ENCODE assay signal across 14 cellular contexts in genomic region chr7:117324940-117325339, GRCh38. TPM values are rescaled to one million over a fixed set of nuclear protein-coding genes. Genes with fewer than 3 reads are reported as not detected.
DNase-seq lines count a peak whose midpoint lies in the region; ATAC-seq, FAIRE-seq and TF ChIP-seq lines count a peak whose summit lies in the region.
"Had no signal": no experiment of that assay in that cellular context is flagged by ENCODE, and none has a peak within 500 bp of the region (broad histone marks: within the 10 kb centered on the region; RNA-seq: fewer than 3 reads in every experiment).

No MANE protein-coding gene starts in this region.

- peaks cover 0 to 5% of the 10 kb centered on the region in 2 experiments for H4K20me1 ChIP-seq in H1 (replicated peaks in 1 of 2; ENCODE audit: control insufficient read depth in 1 of 2, insufficient read depth in 2 of 2, low read length in 2 of 2)
- H4K20me1 ChIP-seq: BLaER1 treated with 17β-estradiol and CSF1 and Interleukin-3, amounts not matched to agents 10 nM and 100 nM had no signal

- no peak for FAIRE-seq in H1 (lab: Jason Lieb, UNC)

- no peaks in the 10 kb centered on the region for H3K9me3 ChIP-seq in H1 (ENCODE audit: insufficient read depth in 2 of 2, low read depth in 1 of 2, low read length in 1 of 2)
- no peaks in the 10 kb centered on the region for H3K9me3 ChIP-seq in skeletal muscle tissue (ENCODE audit: control insufficient read depth in 3 of 3, low read length in 3 of 3)

- no peaks in the 10 kb centered on the region for H3K79me2 ChIP-seq in H1 (ENCODE audit: control insufficient read depth in 1 of 2, insufficient read depth in 2 of 2, low read length in 2 of 2)

- no peak for TF ChIP-seq CTCF in HFF-Myc (IDR thresholded peaks at IDR 0.05; ENCODE audit: low read depth, low read length, missing control alignments)
- TF ChIP-seq CTCF in H1 (IDR thresholded peaks at IDR 0.05; ENCODE audit: control extremely low read depth in 1 of 3, insufficient read depth in 1 of 3, low read depth in 1 of 3, low read length in 3 of 3), result no peak

- H3K27ac ChIP-seq in H1 (ENCODE audit: low read depth, low read length) (no peak overlapping the region), skeletal muscle tissue (ENCODE audit: low read depth, low read length) (no peak overlapping the region)
- H3K27ac ChIP-seq: BLaER1 treated with 17β-estradiol and CSF1 and Interleukin-3, amounts not matched to agents 10 nM and 100 nM had no signal

- H2BK12ac ChIP-seq in H1 (ENCODE audit: low read depth, low read length), result no peak overlapping the region

- TF ChIP-seq POLR2A in H1 (IDR thresholded peaks at IDR 0.05; ENCODE audit: control extremely low read depth in 1 of 2, low read depth in 2 of 2, low read length in 2 of 2), result no peak

- H3K4me2 ChIP-seq in H1 (ENCODE audit: insufficient read depth in 1 of 2, low read depth in 2 of 2, low read length in 2 of 2), result peak overlapping the region; percentile 96 to 98
- H3K4me2 ChIP-seq: BLaER1 treated with 17β-estradiol and CSF1 and Interleukin-3, amounts not matched to agents 10 nM and 100 nM had no signal

- no peak overlapping the region for H4K91ac ChIP-seq in H1 (replicated peaks; ENCODE audit: insufficient read length, low read length)

- H3K4me1 ChIP-seq in H1 (replicated peaks in 1 of 4; ENCODE audit: control insufficient read depth in 3 of 4, insufficient read depth in 4 of 4, low read length in 3 of 4) (peaks cover 0 to 16% (median 4%) of the 10 kb centered on the region in 4 experiments; a peak in 3 of 7 replicates), skeletal muscle tissue (ENCODE audit: control insufficient read depth in 3 of 3, insufficient read depth in 3 of 3, low read length in 3 of 3) (peaks cover 15 to 18% (median 16%) of the 10 kb centered on the region in 3 donors)
- H3K4me1 ChIP-seq: BLaER1 treated with 17β-estradiol and CSF1 and Interleukin-3, amounts not matched to agents 10 nM and 100 nM had no signal

- ATAC-seq in GM18517 (IDR thresholded peaks at IDR 0.05; ENCODE audit: unreplicated experiment), result no peak
- ATAC-seq in GM18858 (IDR thresholded peaks at IDR 0.05; ENCODE audit: unreplicated experiment), result no peak

- H3K36me3 ChIP-seq in H1 (ENCODE audit: control insufficient read depth in 2 of 4, insufficient read depth in 4 of 4, low read length in 3 of 4), result peaks cover 0 to 3% (median 0%) of the 10 kb centered on the region in 4 experiments; a peak in 1 of 8 replicates
- no peaks in the 10 kb centered on the region for H3K36me3 ChIP-seq in skeletal muscle tissue (ENCODE audit: control insufficient read depth in 3 of 3, insufficient read depth in 3 of 3, low read length in 3 of 3)
- H3K36me3 ChIP-seq: BLaER1 treated with 17β-estradiol and CSF1 and Interleukin-3, amounts not matched to agents 10 nM and 100 nM had no signal

- peaks cover 17% of the 10 kb centered on the region for H3K23me2 ChIP-seq in H1 (ENCODE audit: low read depth, low read length)

- H4K8ac ChIP-seq in H1 (ENCODE audit: extremely low read depth, insufficient read depth, low read length), result no peak overlapping the region

- H3K27me3 ChIP-seq in H1 (replicated peaks in 1 of 4; ENCODE audit: control insufficient read depth in 3 of 4, extremely low read depth in 1 of 4, insufficient read depth in 3 of 4, low read length in 3 of 4) (peaks cover 51 to 66% (median 64%) of the 10 kb centered on the region in 4 experiments), skeletal muscle tissue (ENCODE audit: control insufficient read depth in 3 of 3, insufficient read depth in 3 of 3, low read length in 3 of 3) (peaks cover 38 to 42% (median 40%) of the 10 kb centered on the region in 3 donors)
- H3K27me3 ChIP-seq: BLaER1 treated with 17β-estradiol and CSF1 and Interleukin-3, amounts not matched to agents 10 nM and 100 nM had no signal

- no peak overlapping the region for H3K56ac ChIP-seq in H1 (replicated peaks; ENCODE audit: insufficient read length, low read depth, low read length)

- H2BK20ac ChIP-seq in H1 (ENCODE audit: low read length), result no peak overlapping the region

- H2BK15ac ChIP-seq in H1 (ENCODE audit: low read length), result no peak overlapping the region

- no peaks in the 10 kb centered on the region for H3K79me1 ChIP-seq in H1 (ENCODE audit: low read depth, low read length)

- DNase-seq in HFF-Myc (ENCODE audit: extremely low read depth, low read depth) (peak; percentile 15), H1 (ENCODE audit: low read depth in 1 of 2, low spot score in 2 of 2) (no peak), kidney tubule cell (ENCODE audit: low spot score) (peak; percentile 3), 8988T (no peak)
- DNase-seq in stimulated activated naive CD4-positive, alpha-beta T cell treated with Interleukin-2 at 50 U/mL for 16 hours (lab: John Stamatoyannopoulos, UW), result no peak
- DNase-seq: activated naive CD4-positive, alpha-beta T cell treated with anti-CD3 and anti-CD28 coated beads, Interleukin-2, amount 10 ng/mL, durations not matched to agents 7 days and 5 days; NCI-H1417 treated with DMSO at 0.1 percent for 48 hours; T1000 had no signal

- no peak overlapping the region for H2BK5ac ChIP-seq in H1 (ENCODE audit: low read depth, low read length)

- TF ChIP-seq EP300 in H1 (IDR thresholded peaks at IDR 0.05; ENCODE audit: borderline replicate concordance in 1 of 2, low read depth in 2 of 2, low read length in 2 of 2), result no peak

- 62% methylated on average over 4 of the region's 4 CpGs; no CpG with 5 or more reads in 1 of the 2 experiments for WGBS in H1 (ENCODE audit: extremely low coverage in 1 of 2, insufficient coverage in 1 of 2, insufficient read length in 1 of 2, insufficient replicate concordance in 2 of 2, low coverage in 1 of 2, low lambda C conversion rate in 2 of 2, missing lambda C conversion rate in 1 of 2), 2 experiments

- H3K4ac ChIP-seq in H1 (replicated peaks; ENCODE audit: insufficient read length, low read depth, low read length), result no peak overlapping the region

- no peak overlapping the region for H2BK120ac ChIP-seq in H1 (replicated peaks; ENCODE audit: low read depth, low read length)

- POLR2A ChIA-PET in H1 (lab: Charles Lee; ENCODE audit: partially characterized antibody), result no interaction called here

- TF ChIP-seq RAD21 in H1 (IDR thresholded peaks at IDR 0.05 in 1 of 2, conservative IDR thresholded peaks at IDR 0.05 in 1 of 2; ENCODE audit: low read depth in 2 of 2, low read length in 2 of 2), result no peak

- no peak overlapping the region for H3K18ac ChIP-seq in H1 (ENCODE audit: extremely low read depth, low read length)

- peak overlapping the region; percentile 57; the same call in 1 of the 2 replicates for H2AFZ ChIP-seq in H1 (ENCODE audit: low read length)

- no peak overlapping the region for H3K23ac ChIP-seq in H1 (ENCODE audit: insufficient read length)

- H3K9ac ChIP-seq in H1 (replicated peaks in 1 of 4; ENCODE audit: extremely low read depth in 1 of 4, low read depth in 3 of 4, low read length in 3 of 4) (no peak overlapping the region), skeletal muscle tissue (ENCODE audit: low read depth in 1 of 3, low read length in 3 of 3) (no peak overlapping the region)
- H3K9ac ChIP-seq: BLaER1 treated with 17β-estradiol and CSF1 and Interleukin-3, amounts not matched to agents 10 nM and 100 nM had no signal

- no peak overlapping the region for H3K14ac ChIP-seq in H1 (ENCODE audit: insufficient read length)

- H4K5ac ChIP-seq in H1 (ENCODE audit: insufficient read length, low read depth, low read length), result no peak overlapping the region

- H3K4me3 ChIP-seq in HFF-Myc (replicated peaks; ENCODE audit: low read depth, low read length) (peak overlapping the region; percentile 48), H1 (ENCODE audit: extremely low read depth in 1 of 4, insufficient read depth in 2 of 4, low read depth in 3 of 4, low read length in 4 of 4) (peak overlapping the region in 2 of 4 experiments; percentile 44 to 70; a peak in 4 of 8 replicates), skeletal muscle tissue (ENCODE audit: low read length in 3 of 3) (peak overlapping the region in 2 of 3 donors; percentile 15 to 58)
- H3K4me3 ChIP-seq: BLaER1 treated with 17β-estradiol and CSF1 and Interleukin-3, amounts not matched to agents 10 nM and 100 nM had no signal

- CTCF ChIA-PET in H1 (lab: Charles Lee; ENCODE audit: partially characterized antibody), result interaction anchor here (1.1 to 2.2 kb wide), 5 partner anchors 8 to 152 kb away, joined by 3 to 6 read pairs (median 5); no protein-coding TSS in a partner anchor

- no peak overlapping the region for H2AK5ac ChIP-seq in H1 (ENCODE audit: low read depth, low read length)

TF ChIP-seq in H1, 55 proteins besides CTCF, POLR2A, EP300 and RAD21:
- TF ChIP-seq MAX (IDR thresholded peaks at IDR 0.05), result 0 out of 2 replicates have a peak, but pooled peaks have one; percentile 20
- TF ChIP-seq SUZ12 (IDR thresholded peaks at IDR 0.05; ENCODE audit: low read length), result no peak
TF ChIP-seq in H1: peak in this region for 1.

RNA-seq across cellular contexts. Expression of gene WNT2, which starts 2.1 kb away (rescaled TPM):
- total RNA-seq in H1 (2021; fragmentation: NEBNext Ultra II Directional; extraction: Animal tissue kit (Norgen Biotek cat#: 25700)), result not detected in 2 replicates
- not detected in 2 replicates for polyA plus RNA-seq in H1 (2011; rRNA removed)
- not detected for polyA plus RNA-seq in H1 (2011; cell fraction: cytosol; rRNA removed)
- not detected for polyA plus RNA-seq in H1 (2011; cell fraction: nucleus; rRNA removed)
- 0.09 TPM in 1 of 4 replicates, not detected in the others for polyA plus RNA-seq in H1 (2012, experiment 1 of 2)
- not detected for polyA plus RNA-seq in H1 (2012, experiment 2 of 2)
- polyA plus RNA-seq in H1 (2013, experiment 1 of 2), result not detected
- polyA plus RNA-seq in H1 (2013, experiment 2 of 2), result 0.02 TPM
- polyA minus RNA-seq in H1 (2011; rRNA and poly(A)+ RNA removed), result not detected in 2 replicates
- polyA minus RNA-seq in H1 (2011; cell fraction: cytosol; rRNA and poly(A)+ RNA removed), result not detected
- not detected for polyA minus RNA-seq in H1 (2011; cell fraction: nucleus; rRNA and poly(A)+ RNA removed)
- 3.1 TPM for total RNA-seq in skeletal muscle tissue
- total RNA-seq: activated CD8-positive, alpha-beta memory T cell treated with anti-CD3 and anti-CD28 coated beads for 36 hours had no signal
- polyA plus RNA-seq: IgD-negative memory B cell had no signal

Comparison
In these comparisons a context has a peak if more than half of its experiments do, and no peak if none do; other contexts are left out.
1. DNase-seq: peak in HFF-Myc (single experiment) and kidney tubule cell (single experiment); none in H1 (0 of 2), stimulated activated naive CD4-positive, alpha-beta T cell treated with Interleukin-2 at 50 U/mL for 16 hours (single experiment) and 8988T (single experiment).